Comparison of ENCODE assay signal across 8 cellular contexts in genomic region chr22:31342389-31343125, GRCh38. TPM values are rescaled to one million over a fixed set of nuclear protein-coding genes. Genes with fewer than 3 reads are reported as not detected.
A peak's percentile ranks its signal among the peaks of the same experiment; 100 is the strongest.
DNase-seq lines count a peak whose midpoint lies in the region; ATAC-seq and TF ChIP-seq lines count a peak whose summit lies in the region.

No MANE protein-coding gene starts in this region.

- H3K4me1 ChIP-seq in stomach smooth muscle (ENCODE audit: control insufficient read depth, insufficient read depth, low read length) (peaks cover 54% of the 10 kb centered on the region), ovary (ENCODE audit: insufficient read depth) (peaks cover 18% of the 10 kb centered on the region)

- peak overlapping the region; percentile 20 for H3K4me3 ChIP-seq in kidney epithelial cell (ENCODE audit: low read depth, low read length)
- H3K4me3 ChIP-seq in stomach smooth muscle (ENCODE audit: low read length in 2 of 2), result peak overlapping the region in 1 of 2 donors; percentile 71
- H3K4me3 ChIP-seq in ovary, result no peak overlapping the region

- H3K4me1 Mint-ChIP-seq in T-helper 2 cell treated with Interferon-gamma antibody and Interleukin-4, amounts not matched to agents 5 μg/mL and 100 μg/mL, for 36 hours (ENCODE audit: low read depth), result peaks cover 42% of the 10 kb centered on the region
- H3K4me1 Mint-ChIP-seq in activated CD8-positive, alpha-beta T cell treated with anti-CD3 and anti-CD28 coated beads for 36 hours (ENCODE audit: low read depth), result peaks cover 50% of the 10 kb centered on the region

- no peaks in the 10 kb centered on the region for H3K9me3 Mint-ChIP-seq in T-helper 2 cell treated with Interferon-gamma antibody and Interleukin-4, amounts not matched to agents 5 μg/mL and 100 μg/mL, for 36 hours
- H3K9me3 Mint-ChIP-seq in activated CD8-positive, alpha-beta T cell treated with anti-CD3 and anti-CD28 coated beads for 36 hours, result no peaks in the 10 kb centered on the region

- ATAC-seq in activated CD8-positive, alpha-beta T cell treated with anti-CD3 and anti-CD28 coated beads for 36 hours, result no peak

- H3K27ac ChIP-seq in stomach smooth muscle (ENCODE audit: low read length), result peak overlapping the region; percentile 41
- H3K27ac ChIP-seq in ovary, result peak overlapping the region in 1 of 2 donors; percentile 41

- peak overlapping the region; percentile 42 to 69 for H3K9ac ChIP-seq in stomach smooth muscle (ENCODE audit: low read length in 2 of 2)

- H3K36me3 Mint-ChIP-seq in T-helper 2 cell treated with Interferon-gamma antibody and Interleukin-4, amounts not matched to agents 5 μg/mL and 100 μg/mL, for 36 hours (ENCODE audit: low read depth), result peaks cover 46% of the 10 kb centered on the region
- peaks cover 61% of the 10 kb centered on the region for H3K36me3 Mint-ChIP-seq in activated CD8-positive, alpha-beta T cell treated with anti-CD3 and anti-CD28 coated beads for 36 hours (ENCODE audit: low read depth)

- peaks cover 2% of the 10 kb centered on the region for H3K36me3 ChIP-seq in kidney epithelial cell (ENCODE audit: control insufficient read depth, insufficient read depth, low read length)
- H3K36me3 ChIP-seq in stomach smooth muscle (ENCODE audit: control insufficient read depth in 2 of 2, insufficient read depth in 2 of 2, low read length in 2 of 2), result peaks cover 16 to 30% of the 10 kb centered on the region in 2 donors
- no peaks in the 10 kb centered on the region for H3K36me3 ChIP-seq in ovary

- 32 to 40% (median 33%) methylated on average over 16 of the region's 16 CpGs for WGBS in ovary, 3 donors

- DNase-seq in T-helper 2 cell treated with Interferon-gamma antibody and Interleukin-4, amounts not matched to agents 5 μg/mL and 100 μg/mL, for 36 hours (ENCODE audit: low spot score), result no peak
- DNase-seq in T-helper 2 cell (no peak), kidney epithelial cell (ENCODE audit: low read depth) (no peak), GM13977 (ENCODE audit: low spot score) (no peak), ovary (no peak)
- peak; percentile 21 for DNase-seq in activated CD8-positive, alpha-beta T cell treated with anti-CD3 and anti-CD28 coated beads for 36 hours
- DNase-seq in activated effector memory CD4-positive, alpha-beta T cell treated with Interleukin-2 at 50 U/mL for 16 hours, result no peak

- no peaks in the 10 kb centered on the region for H3K27me3 Mint-ChIP-seq in T-helper 2 cell treated with Interferon-gamma antibody and Interleukin-4, amounts not matched to agents 5 μg/mL and 100 μg/mL, for 36 hours (ENCODE audit: low read depth)
- no peaks in the 10 kb centered on the region for H3K27me3 Mint-ChIP-seq in activated CD8-positive, alpha-beta T cell treated with anti-CD3 and anti-CD28 coated beads for 36 hours

- CTCF ChIA-PET in activated CD8-positive, alpha-beta T cell treated with anti-CD3 and anti-CD28 coated beads for 36 hours (lab: Charles Lee), result interaction anchor here (1.0 to 1.2 kb wide), 2 partner anchors 29 to 70 kb away, joined by 3 to 5 read pairs; no protein-coding TSS in a partner anchor

- no peak for TF ChIP-seq CTCF in activated CD8-positive, alpha-beta T cell treated with anti-CD3 and anti-CD28 coated beads for 36 hours (IDR thresholded peaks at IDR 0.05)
- TF ChIP-seq CTCF in kidney epithelial cell (IDR thresholded peaks at IDR 0.05; ENCODE audit: insufficient read depth, low read length, poor library complexity, severe bottlenecking) (no peak), GM13977 (IDR thresholded peaks at IDR 0.05; ENCODE audit: extremely low read depth, insufficient read depth, missing control alignments) (no peak), ovary (IDR thresholded peaks at IDR 0.05) (no peak)

- H3K4me3 Mint-ChIP-seq in T-helper 2 cell treated with Interferon-gamma antibody and Interleukin-4, amounts not matched to agents 5 μg/mL and 100 μg/mL, for 36 hours, result peak overlapping the region; percentile 87
- peak overlapping the region; percentile 94 for H3K4me3 Mint-ChIP-seq in activated CD8-positive, alpha-beta T cell treated with anti-CD3 and anti-CD28 coated beads for 36 hours

- in situ Hi-C loops in GM13977 (cut with MboI; ENCODE audit: low pct_unique_long_range_greater_than_20kb, low sequenced_read_pairs, unreplicated experiment), result no loop called here

- H3K27me3 ChIP-seq in kidney epithelial cell (ENCODE audit: control insufficient read depth, insufficient read depth, low read length) (no peaks in the 10 kb centered on the region), stomach smooth muscle (ENCODE audit: control insufficient read depth in 1 of 2, insufficient read depth in 2 of 2, low read length in 2 of 2) (no peaks in the 10 kb centered on the region), ovary (no peaks in the 10 kb centered on the region)

- no peak for TF ChIP-seq POLR2A in ovary (IDR thresholded peaks at IDR 0.05)

- H3K27ac Mint-ChIP-seq in T-helper 2 cell treated with Interferon-gamma antibody and Interleukin-4, amounts not matched to agents 5 μg/mL and 100 μg/mL, for 36 hours, result no peak overlapping the region
- peak overlapping the region; percentile 94 for H3K27ac Mint-ChIP-seq in activated CD8-positive, alpha-beta T cell treated with anti-CD3 and anti-CD28 coated beads for 36 hours

- intact Hi-C loops in activated CD8-positive, alpha-beta T cell treated with anti-CD3 and anti-CD28 coated beads for 36 hours (cut with micrococcal nuclease), result no loop called here
- intact Hi-C loops in ovary (cut with DNase I), result loop anchor here in 2 of 4 donors (10.0 kb wide), 2 partner anchors 52 to 292 kb away; partner anchors contain the start of gene DRG1 (in 1 of the 2)

- TF ChIP-seq EP300 in ovary (IDR thresholded peaks at IDR 0.05), result no peak

- H3K9me3 ChIP-seq in stomach smooth muscle (ENCODE audit: control insufficient read depth in 2 of 2, low read length in 2 of 2) (no peaks in the 10 kb centered on the region), ovary (no peaks in the 10 kb centered on the region)

- POLR2A ChIA-PET in activated CD8-positive, alpha-beta T cell treated with anti-CD3 and anti-CD28 coated beads for 36 hours (lab: Charles Lee), result interaction anchor here (1.0 kb wide), 2 partner anchors 13 to 19 kb away, joined by 3 to 6 read pairs; no protein-coding TSS in a partner anchor

RNA-seq across cellular contexts. Expression of gene PATZ1, which starts 3.6 kb away (rescaled TPM):
- total RNA-seq in activated CD8-positive, alpha-beta T cell treated with anti-CD3 and anti-CD28 coated beads for 36 hours, result 10 to 100 TPM; 28.4 to 29.0 TPM
- total RNA-seq in kidney epithelial cell (56.6 and 60.7 TPM in 2 replicates), ovary (10 to 100 TPM; 26.3 to 44.5 (median 39.3) TPM)
- 10 to 100 TPM; 26.8 to 29.7 TPM for polyA plus RNA-seq in ovary

RNA-seq across cellular contexts. Expression of gene PIK3IP1, which starts 50.3 kb away (rescaled TPM):
- total RNA-seq in activated CD8-positive, alpha-beta T cell treated with anti-CD3 and anti-CD28 coated beads for 36 hours, result 10 to 100 TPM; 18.2 to 19.6 TPM
- total RNA-seq in kidney epithelial cell, result 14.0 and 17.5 TPM in 2 replicates
- 10 to 100 TPM; 10.8 to 34.2 (median 18.7) TPM for total RNA-seq in ovary
- 10 to 100 TPM; 26.5 to 48.9 TPM for polyA plus RNA-seq in ovary

RNA-seq across cellular contexts. Expression of gene DRG1, which starts 56.8 kb away (rescaled TPM):
- 100 to 1,000 TPM; 118 to 130 TPM for total RNA-seq in activated CD8-positive, alpha-beta T cell treated with anti-CD3 and anti-CD28 coated beads for 36 hours
- total RNA-seq in kidney epithelial cell (62.6 and 68.9 TPM in 2 replicates), ovary (10 to 100 TPM; 46.8 to 71.8 (median 54.4) TPM)
- 10 to 100 TPM; 49.3 to 87.1 TPM for polyA plus RNA-seq in ovary
